Comparison of ENCODE assay signal across 21 cellular contexts in the genomic region with DNA sequence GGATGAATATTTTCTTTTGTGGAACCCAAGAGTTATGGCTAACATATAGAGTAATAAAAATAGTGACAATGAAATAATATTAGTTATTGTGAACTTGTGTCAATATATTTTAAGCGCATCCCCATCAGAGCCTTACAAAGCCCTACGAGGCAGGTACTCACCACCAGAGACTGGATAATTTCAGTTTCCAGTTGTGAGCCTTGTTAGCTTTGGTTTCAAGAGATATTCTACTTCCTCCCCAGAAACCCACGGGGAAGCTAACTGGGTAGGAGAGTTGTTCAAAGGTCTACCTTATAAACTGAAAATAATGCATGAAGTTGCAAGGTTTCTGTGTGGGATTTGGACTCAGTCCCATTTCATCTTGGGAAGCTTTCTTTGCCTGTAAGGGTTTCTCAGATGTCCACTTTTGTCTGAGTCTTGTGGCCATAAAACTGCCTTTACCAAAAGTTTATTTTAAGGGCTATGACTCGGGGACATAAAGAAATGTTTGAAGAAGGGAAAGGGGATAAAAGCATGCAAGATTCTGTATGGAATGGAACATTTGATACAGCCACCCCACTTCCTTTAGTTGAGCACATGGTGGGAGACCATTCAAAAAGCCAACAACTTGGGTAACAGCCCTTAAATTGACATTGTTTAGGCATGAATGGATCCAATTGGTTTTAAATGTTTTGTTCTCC. TPM values are rescaled to one million over a fixed set of nuclear protein-coding genes. Genes with fewer than 3 reads are reported as not detected.
"Had no signal": no experiment of that assay in that cellular context is flagged by ENCODE, and none has a peak within 500 bp of the region (broad histone marks: within the 10 kb centered on the region; RNA-seq: fewer than 3 reads in every experiment).

No MANE protein-coding gene starts in this region.

- H3K4me1 ChIP-seq: ascending aorta, breast epithelium, foreskin keratinocyte, prostate gland had no signal

- H3K36me3 Mint-ChIP-seq: activated naive CD4-positive, alpha-beta T cell treated with anti-CD3 and anti-CD28 coated beads, Interleukin-2, amount 50 U/mL, for 24 hours had no signal

- H3K27me3 ChIP-seq: ascending aorta, breast epithelium, foreskin keratinocyte, right atrium auricular region, stomach had no signal

- H3K27ac ChIP-seq: ascending aorta, breast epithelium, coronary artery, foreskin keratinocyte, prostate gland, right atrium auricular region, stomach had no signal

- H3K36me3 ChIP-seq: ascending aorta, breast epithelium, prostate gland, right atrium auricular region, stomach had no signal

- DNase-seq: activated CD4-positive, alpha-beta T cell treated with anti-CD3 and anti-CD28 coated beads, Interleukin-2, amount 50 U/mL, for 1 hour; activated CD8-positive, alpha-beta memory T cell treated with anti-CD3 and anti-CD28 coated beads, Interleukin-2, amount 50 U/mL, for 4 hours; activated effector memory CD4-positive, alpha-beta T cell treated with Interleukin-2 at 50 U/mL for 16 hours; activated T-cell treated with anti-CD3 and anti-CD28 coated beads, Interleukin-2, amount 50 U/mL, for 4 hours; foreskin keratinocyte; glutamatergic neuron; hypothalamus; midbrain; stomach; T1000; trophoblast cell had no signal

- H3K4me3 Mint-ChIP-seq: activated naive CD4-positive, alpha-beta T cell treated with anti-CD3 and anti-CD28 coated beads, Interleukin-2, amount 50 U/mL, for 24 hours; activated T-cell treated with anti-CD3 and anti-CD28 coated beads, Interleukin-2, amount 50 U/mL, for 4 hours had no signal

- H3K4me3 ChIP-seq: ascending aorta, breast epithelium, coronary artery, lung, prostate gland, right atrium auricular region, skin epidermis, stomach had no signal

- ATAC-seq: foreskin keratinocyte had no signal

- H3K9me3 Mint-ChIP-seq: activated naive CD4-positive, alpha-beta T cell treated with anti-CD3 and anti-CD28 coated beads, Interleukin-2, amount 50 U/mL, for 24 hours; activated T-cell treated with anti-CD3 and anti-CD28 coated beads, Interleukin-2, amount 50 U/mL, for 4 hours had no signal

- H3K9me3 ChIP-seq: ascending aorta, breast epithelium, prostate gland, right atrium auricular region, stomach had no signal

- H3K27me3 Mint-ChIP-seq: activated naive CD4-positive, alpha-beta T cell treated with anti-CD3 and anti-CD28 coated beads, Interleukin-2, amount 50 U/mL, for 24 hours had no signal

- H3K27ac Mint-ChIP-seq: activated naive CD4-positive, alpha-beta T cell treated with anti-CD3 and anti-CD28 coated beads, Interleukin-2, amount 50 U/mL, for 24 hours had no signal

RNA-seq across cellular contexts. Expression of a gene that starts 57.4 kb away (rescaled TPM):
- total RNA-seq: ascending aorta, epithelial cell of proximal tubule, fibroblast of lung, foreskin keratinocyte had no signal
